1 cellular context compared by ENCODE assay signal in genomic region chr10:16817125-16818019, GRCh38.
A peak's percentile ranks its signal among the peaks of the same experiment; 100 is the strongest.
TF ChIP-seq lines count a peak whose summit lies in the region.

Gene RSU1 (minus strand): TSS chr10:16817424. CDS start chr10:16817081, 343 bp downstream.

TF ChIP-seq in HEK293, 187 proteins besides CTCF, POLR2A, EP300 and RAD21 (continued from another document and continues in another):
- no peak for TF ChIP-seq ZNF791 (tag by site-specific recombination; IDR thresholded peaks at IDR 0.05)
- no peak for TF ChIP-seq ZNF664 (tag by site-specific recombination; IDR thresholded peaks at IDR 0.05)
- TF ChIP-seq INSM2 (tag by site-specific recombination; IDR thresholded peaks at IDR 0.05) = no peak
- peak; percentile 95 for TF ChIP-seq ZNF610 (tag by site-specific recombination; IDR thresholded peaks at IDR 0.05; ENCODE audit: borderline replicate concordance)
- no peak for TF ChIP-seq MEIS1 (CRISPR knock-in tag; IDR thresholded peaks at IDR 0.05; ENCODE audit: borderline replicate concordance)
- TF ChIP-seq SCRT1 (tag by site-specific recombination; IDR thresholded peaks at IDR 0.05; ENCODE audit: borderline replicate concordance) = no peak
- peak; percentile 67; the same call in 1 of the 2 replicates for TF ChIP-seq ZBTB6 (tag by site-specific recombination; IDR thresholded peaks at IDR 0.05)
- TF ChIP-seq ZNF404 (tag by site-specific recombination; IDR thresholded peaks at IDR 0.05) = no peak
- TF ChIP-seq YY1 (tag by site-specific recombination; IDR thresholded peaks at IDR 0.05) = peak; percentile 17; the same call in 1 of the 2 replicates
- no peak for TF ChIP-seq ZNF785 (tag by site-specific recombination; IDR thresholded peaks at IDR 0.05)
- no peak for TF ChIP-seq IKZF3 (tag by site-specific recombination; IDR thresholded peaks at IDR 0.05)
- no peak for TF ChIP-seq SALL2 (tag by site-specific recombination; IDR thresholded peaks at IDR 0.05; ENCODE audit: borderline replicate concordance)
- no peak for TF ChIP-seq SCRT2 (tag by site-specific recombination; IDR thresholded peaks at IDR 0.05)
- no peak for TF ChIP-seq ZNF280D (tag by site-specific recombination; IDR thresholded peaks at IDR 0.05)
- no peak for TF ChIP-seq ZNF677 (tag by site-specific recombination; IDR thresholded peaks at IDR 0.05)
- no peak for TF ChIP-seq TCF7L2 (IDR thresholded peaks at IDR 0.05; ENCODE audit: borderline replicate concordance, low read depth, low read length)
- TF ChIP-seq ZFP69B (tag by site-specific recombination; IDR thresholded peaks at IDR 0.05) = 0 out of 2 replicates have a peak, but pooled peaks have one; percentile 68
- no peak for TF ChIP-seq ZNF169 (tag by site-specific recombination; IDR thresholded peaks at IDR 0.05)
- TF ChIP-seq ZNF449 (tag by site-specific recombination; IDR thresholded peaks at IDR 0.05) = 0 out of 2 replicates have a peak, but pooled peaks have one; percentile 23
- TF ChIP-seq ZNF561 (tag by site-specific recombination; IDR thresholded peaks at IDR 0.05; ENCODE audit: borderline replicate concordance) = peak; percentile 82; the same call in 1 of the 2 replicates
- no peak for TF ChIP-seq ZNF214 (tag by site-specific recombination; IDR thresholded peaks at IDR 0.05; ENCODE audit: borderline replicate concordance)
- TF ChIP-seq ZNF670 (tag by site-specific recombination; IDR thresholded peaks at IDR 0.05; ENCODE audit: low read depth) = no peak
- peak; percentile 96 for TF ChIP-seq SP2 (tag by site-specific recombination; IDR thresholded peaks at IDR 0.05)
- no peak for TF ChIP-seq PRDM4 (tag by site-specific recombination; IDR thresholded peaks at IDR 0.05)
- TF ChIP-seq ZNF174 (tag by site-specific recombination; IDR thresholded peaks at IDR 0.05) = no peak
- peak; percentile 45; the same call in 1 of the 2 replicates for TF ChIP-seq ZNF518A (tag by site-specific recombination; conservative IDR thresholded peaks at IDR 0.05; ENCODE audit: low read depth)
- peak; percentile 53; the same call in 1 of the 2 replicates for TF ChIP-seq KLF17 (tag by site-specific recombination; IDR thresholded peaks at IDR 0.05)
- TF ChIP-seq ZNF654 (tag by site-specific recombination; IDR thresholded peaks at IDR 0.05; ENCODE audit: low read depth) = no peak
- no peak for TF ChIP-seq ZNF621 (tag by site-specific recombination; IDR thresholded peaks at IDR 0.05)
- no peak for TF ChIP-seq ZNF416 (tag by site-specific recombination; IDR thresholded peaks at IDR 0.05)
- TF ChIP-seq GLIS2 (tag by site-specific recombination; IDR thresholded peaks at IDR 0.05) = no peak; the same call in 1 of the 2 replicates
- no peak for TF ChIP-seq ZNF274 (IDR thresholded peaks at IDR 0.05; ENCODE audit: low read length)
- no peak for TF ChIP-seq ZNF274 (tag by site-specific recombination; IDR thresholded peaks at IDR 0.05; ENCODE audit: borderline replicate concordance)
- TF ChIP-seq ZNF138 (tag by site-specific recombination; IDR thresholded peaks at IDR 0.05; ENCODE audit: borderline replicate concordance) = no peak
- TF ChIP-seq MZF1 (tag by site-specific recombination; IDR thresholded peaks at IDR 0.05; ENCODE audit: borderline replicate concordance) = no peak; the same call in 1 of the 2 replicates
- TF ChIP-seq ZNF776 (tag by site-specific recombination; IDR thresholded peaks at IDR 0.05; ENCODE audit: borderline replicate concordance) = no peak
- TF ChIP-seq ZNF148 (tag by site-specific recombination; IDR thresholded peaks at IDR 0.05; ENCODE audit: borderline replicate concordance) = no peak
- peak; percentile 67; the same call in 1 of the 2 replicates for TF ChIP-seq ZNF341 (tag by site-specific recombination; IDR thresholded peaks at IDR 0.05; ENCODE audit: low read depth)
- TF ChIP-seq PBX3 (CRISPR knock-in tag; IDR thresholded peaks at IDR 0.05) = no peak
- no peak for TF ChIP-seq ZFP41 (tag by site-specific recombination; IDR thresholded peaks at IDR 0.05; ENCODE audit: borderline replicate concordance)
- TF ChIP-seq ZNF140 (tag by site-specific recombination; IDR thresholded peaks at IDR 0.05) = no peak
- TF ChIP-seq ZNF354C (tag by site-specific recombination; IDR thresholded peaks at IDR 0.05; ENCODE audit: borderline replicate concordance, low read depth) = no peak
